ENCODE assay signal across 17 cellular contexts in genomic region chr15:87498545-87498944, GRCh38.
DNase-seq lines count a peak whose midpoint lies in the region; ATAC-seq, FAIRE-seq and TF ChIP-seq lines count a peak whose summit lies in the region.
"Had no signal": no experiment of that assay in that cellular context is flagged by ENCODE, and none has a peak within 500 bp of the region (broad histone marks: within the 10 kb centered on the region; RNA-seq: fewer than 3 reads in every experiment).

No MANE protein-coding gene starts in this region.

- H3K9me3 Mint-ChIP-seq in HFFc6, result no peaks in the 10 kb centered on the region
- no peaks in the 10 kb centered on the region for H3K9me3 Mint-ChIP-seq in activated T-helper 2 cell treated with anti-CD3 and anti-CD28 coated beads, Interferon-gamma antibody, Interleukin-2, Interleukin-4, amounts not matched to agents 10 μg/mL and 5 μg/mL and 100 μg/mL, durations not matched to agents 14 hours and 24 hours and 36 hours
- H3K9me3 Mint-ChIP-seq: T-helper 2 cell treated with Interferon-gamma antibody and Interleukin-4, amounts not matched to agents 5 μg/mL and 100 μg/mL, for 36 hours had no signal

- DNase-seq in HFFc6 (peak; percentile 46), amniotic epithelial cell (ENCODE audit: low read depth) (peak; percentile 25), glomerular visceral epithelial cell (ENCODE audit: extremely low spot score) (peak; percentile 27), urothelium cell line (ENCODE audit: low spot score) (peak; percentile 49), OCI-M2 (lab: John Stamatoyannopoulos, UW; ENCODE audit: unreplicated experiment) (no peak)
- DNase-seq in activated T-helper 2 cell treated with anti-CD3 and anti-CD28 coated beads, Interferon-gamma antibody, Interleukin-2, Interleukin-4, amounts not matched to agents 10 μg/mL and 5 μg/mL and 100 μg/mL, durations not matched to agents 14 hours and 24 hours and 36 hours (ENCODE audit: low spot score), result no peak
- DNase-seq: HCEC 1CT; naive thymus-derived CD4-positive, alpha-beta T cell; NCI-H187 treated with DMSO at 0.1 percent for 48 hours; NCI-H510A treated with DMSO at 0.1 percent for 48 hours; tibial artery had no signal

- no peak overlapping the region for H3K4me3 Mint-ChIP-seq in HFFc6
- H3K4me3 Mint-ChIP-seq in activated T-helper 2 cell treated with anti-CD3 and anti-CD28 coated beads, Interferon-gamma antibody, Interleukin-2, Interleukin-4, amounts not matched to agents 10 μg/mL and 5 μg/mL and 100 μg/mL, durations not matched to agents 14 hours and 24 hours and 36 hours (ENCODE audit: low read depth), result no peak overlapping the region
- H3K4me3 Mint-ChIP-seq: CD14-positive monocyte; naive thymus-derived CD4-positive, alpha-beta T cell; stimulated activated memory B cell treated with anti-CD40 and anti-IgM and Interleukin-4, amounts not matched to agents 10 μg/mL and 1 μg/mL and 100 μg/mL, for 72 hours; T-helper 2 cell treated with Interferon-gamma antibody and Interleukin-4, amounts not matched to agents 5 μg/mL and 100 μg/mL, for 36 hours had no signal

- H3K27ac Mint-ChIP-seq in HFFc6, result no peak overlapping the region
- no peak overlapping the region for H3K27ac Mint-ChIP-seq in activated T-helper 2 cell treated with anti-CD3 and anti-CD28 coated beads, Interferon-gamma antibody, Interleukin-2, Interleukin-4, amounts not matched to agents 10 μg/mL and 5 μg/mL and 100 μg/mL, durations not matched to agents 14 hours and 24 hours and 36 hours
- H3K27ac Mint-ChIP-seq: CD14-positive monocyte; naive thymus-derived CD4-positive, alpha-beta T cell; stimulated activated memory B cell treated with anti-CD40 and anti-IgM and Interleukin-4, amounts not matched to agents 10 μg/mL and 1 μg/mL and 100 μg/mL, for 72 hours; T-helper 2 cell treated with Interferon-gamma antibody and Interleukin-4, amounts not matched to agents 5 μg/mL and 100 μg/mL, for 36 hours had no signal

- H3K27me3 Mint-ChIP-seq in HFFc6 (ENCODE audit: insufficient read depth), result peaks cover 4% of the 10 kb centered on the region; the same call in 1 of the 2 replicates
- no peaks in the 10 kb centered on the region for H3K27me3 Mint-ChIP-seq in activated T-helper 2 cell treated with anti-CD3 and anti-CD28 coated beads, Interferon-gamma antibody, Interleukin-2, Interleukin-4, amounts not matched to agents 10 μg/mL and 5 μg/mL and 100 μg/mL, durations not matched to agents 14 hours and 24 hours and 36 hours (ENCODE audit: low read depth)
- H3K27me3 Mint-ChIP-seq: stimulated activated memory B cell treated with anti-CD40 and anti-IgM and Interleukin-4, amounts not matched to agents 10 μg/mL and 1 μg/mL and 100 μg/mL, for 72 hours had no signal

- intact Hi-C loops in activated T-helper 2 cell treated with anti-CD3 and anti-CD28 coated beads, Interferon-gamma antibody, Interleukin-2, Interleukin-4, amounts not matched to agents 10 μg/mL and 5 μg/mL and 100 μg/mL, durations not matched to agents 14 hours and 24 hours and 36 hours (cut with micrococcal nuclease), result no loop called here

- TF ChIP-seq CTCF in HFFc6 (IDR thresholded peaks at IDR 0.05), result no peak

- peaks cover 4% of the 10 kb centered on the region; the same call in 1 of the 2 replicates for H3K36me3 Mint-ChIP-seq in HFFc6 (ENCODE audit: low read depth)
- no peaks in the 10 kb centered on the region for H3K36me3 Mint-ChIP-seq in activated T-helper 2 cell treated with anti-CD3 and anti-CD28 coated beads, Interferon-gamma antibody, Interleukin-2, Interleukin-4, amounts not matched to agents 10 μg/mL and 5 μg/mL and 100 μg/mL, durations not matched to agents 14 hours and 24 hours and 36 hours (ENCODE audit: low read depth)
- H3K36me3 Mint-ChIP-seq: CD14-positive monocyte; stimulated activated memory B cell treated with anti-CD40 and anti-IgM and Interleukin-4, amounts not matched to agents 10 μg/mL and 1 μg/mL and 100 μg/mL, for 72 hours had no signal

- ATAC-seq in HG03457 (IDR thresholded peaks at IDR 0.05; ENCODE audit: unreplicated experiment), result no peak
- ATAC-seq: activated CD4-positive, CD25-positive, alpha-beta regulatory T cell treated with anti-CD3 and anti-CD28 coated beads, Interleukin-2, amount 50 U/mL, for 24 hours; gastroesophageal sphincter; naive thymus-derived CD4-positive, alpha-beta T cell; stimulated activated memory B cell treated with anti-CD40 and anti-IgM and Interleukin-4, amounts not matched to agents 10 μg/mL and 1 μg/mL and 100 μg/mL, for 72 hours had no signal

- FAIRE-seq in urothelium cell line (lab: Jason Lieb, UNC), result no peak

- H3K4me1 Mint-ChIP-seq in HFFc6 (ENCODE audit: low read depth), result peaks cover 10% of the 10 kb centered on the region
- H3K4me1 Mint-ChIP-seq in activated T-helper 2 cell treated with anti-CD3 and anti-CD28 coated beads, Interferon-gamma antibody, Interleukin-2, Interleukin-4, amounts not matched to agents 10 μg/mL and 5 μg/mL and 100 μg/mL, durations not matched to agents 14 hours and 24 hours and 36 hours (ENCODE audit: low read depth), result no peaks in the 10 kb centered on the region
- H3K4me1 Mint-ChIP-seq: CD14-positive monocyte; stimulated activated memory B cell treated with anti-CD40 and anti-IgM and Interleukin-4, amounts not matched to agents 10 μg/mL and 1 μg/mL and 100 μg/mL, for 72 hours had no signal

Comparison
In these comparisons a context has a peak if more than half of its experiments do, and no peak if none do; other contexts are left out.
1. DNase-seq: peak in HFFc6 (single experiment), amniotic epithelial cell (single experiment), glomerular visceral epithelial cell (single experiment) and urothelium cell line (single experiment); none in OCI-M2 (single experiment) and activated T-helper 2 cell treated with anti-CD3 and anti-CD28 coated beads, Interferon-gamma antibody, Interleukin-2, Interleukin-4, amounts not matched to agents 10 μg/mL and 5 μg/mL and 100 μg/mL, durations not matched to agents 14 hours and 24 hours and 36 hours (single experiment).